1 cellular context compared by ENCODE assay signal in genomic region chr10:95295031-95295755, GRCh38.
TF ChIP-seq lines count a peak whose summit lies in the region.

No MANE protein-coding gene starts in this region.

TF ChIP-seq in K562, 482 proteins besides CTCF, POLR2A, EP300 and RAD21 (continued from another document and continues in another):
- TF ChIP-seq MNT (conservative IDR thresholded peaks at IDR 0.05) = no peak
- TF ChIP-seq EHMT2 (IDR thresholded peaks at IDR 0.05) = no peak
- TF ChIP-seq CHD4 (IDR thresholded peaks at IDR 0.05; ENCODE audit: insufficient read depth, insufficient replicate concordance, low read depth, low read length, poor library complexity, severe bottlenecking) = no peak
- no peak for TF ChIP-seq ZNF551 (CRISPR knock-in tag; IDR thresholded peaks at IDR 0.05)
- TF ChIP-seq BRF2 (IDR thresholded peaks at IDR 0.05; ENCODE audit: borderline replicate concordance, insufficient read depth, insufficient read length) = no peak
- peak; percentile 39; the same call in 1 of the 2 replicates for TF ChIP-seq ZBTB7A (IDR thresholded peaks at IDR 0.05; ENCODE audit: borderline replicate concordance, control insufficient read depth, low read depth, low read length)
- no peak for TF ChIP-seq ZNF778 (CRISPR knock-in tag; IDR thresholded peaks at IDR 0.05)
- no peak for TF ChIP-seq ZNF699 (CRISPR knock-in tag; IDR thresholded peaks at IDR 0.05; ENCODE audit: insufficient replicate concordance)
- no peak for TF ChIP-seq HNRNPUL1 (IDR thresholded peaks at IDR 0.05; ENCODE audit: low read length)
- no peak for TF ChIP-seq YBX1 (IDR thresholded peaks at IDR 0.05)
- TF ChIP-seq CBFA2T3 (IDR thresholded peaks at IDR 0.05) = no peak
- no peak for TF ChIP-seq VEZF1 (CRISPR knock-in tag; IDR thresholded peaks at IDR 0.05)
- TF ChIP-seq E2F1 (CRISPR knock-in tag; IDR thresholded peaks at IDR 0.05) = no peak
- TF ChIP-seq ARID1B (IDR thresholded peaks at IDR 0.05) = no peak; the same call in 1 of the 2 replicates
- TF ChIP-seq MBD2 (IDR thresholded peaks at IDR 0.05; ENCODE audit: borderline replicate concordance, low read depth) = no peak
- no peak for TF ChIP-seq MCM7 (IDR thresholded peaks at IDR 0.05)
- TF ChIP-seq YY1 (IDR thresholded peaks at IDR 0.05; ENCODE audit: borderline replicate concordance in 1 of 3, control insufficient read depth in 1 of 3, extremely low read depth in 1 of 3, insufficient read depth in 3 of 3, insufficient read length in 1 of 3, insufficient replicate concordance in 2 of 3, low read depth in 1 of 3, low read length in 2 of 3) = no peak
- no peak for TF ChIP-seq CHD2 (IDR thresholded peaks at IDR 0.05; ENCODE audit: low read depth, low read length)
- TF ChIP-seq CREBBP (IDR thresholded peaks at IDR 0.05; ENCODE audit: low read depth, low read length) = no peak
- 0 out of 2 replicates have a peak, but pooled peaks have one; percentile 55 for TF ChIP-seq ETV1 (tag; conservative IDR thresholded peaks at IDR 0.05; ENCODE audit: low read depth)
- no peak for TF ChIP-seq EZH2 (IDR thresholded peaks at IDR 0.05; ENCODE audit: borderline replicate concordance, low read depth, low read length)
- no peak for TF ChIP-seq GTF2B (IDR thresholded peaks at IDR 0.05; ENCODE audit: extremely low read depth, insufficient read length)
- no peak for TF ChIP-seq NR3C1 (CRISPR knock-in tag; IDR thresholded peaks at IDR 0.05)
- peak in 1 of 2 experiments; percentile 75; a peak in 2 of 4 replicates for TF ChIP-seq ZNF639 (CRISPR knock-in tag; conservative IDR thresholded peaks at IDR 0.05 in 1 of 2, IDR thresholded peaks at IDR 0.05 in 1 of 2)
- no peak for TF ChIP-seq REST (CRISPR knock-in tag; IDR thresholded peaks at IDR 0.05; ENCODE audit: low read depth)
- TF ChIP-seq RBM39 (optimal IDR thresholded peaks at IDR 0.05; ENCODE audit: low read depth, low read length) = no peak
- TF ChIP-seq ZNF644 (tag; IDR thresholded peaks at IDR 0.05; ENCODE audit: low read depth) = no peak
- no peak for TF ChIP-seq U2AF1 (optimal IDR thresholded peaks at IDR 0.05; ENCODE audit: low read depth, low read length)
- TF ChIP-seq DEAF1 (CRISPR knock-in tag; IDR thresholded peaks at IDR 0.05) = no peak
- peak; percentile 68 for TF ChIP-seq GABPA (tag; conservative IDR thresholded peaks at IDR 0.05; ENCODE audit: low read depth)
- TF ChIP-seq TFAP4 (CRISPR knock-in tag; IDR thresholded peaks at IDR 0.05; ENCODE audit: borderline replicate concordance) = peak; percentile 42; the same call in 1 of the 2 replicates
- no peak for TF ChIP-seq ZNF3 (CRISPR knock-in tag; IDR thresholded peaks at IDR 0.05)
- TF ChIP-seq DIDO1 (tag; IDR thresholded peaks at IDR 0.05; ENCODE audit: low read depth) = no peak
- TF ChIP-seq CBX5 (IDR thresholded peaks at IDR 0.05; ENCODE audit: borderline replicate concordance, low read depth) = no peak
- TF ChIP-seq ZNF695 (CRISPR knock-in tag; IDR thresholded peaks at IDR 0.05) = no peak
- peak; percentile 85 for TF ChIP-seq ZBTB17 (CRISPR knock-in tag; IDR thresholded peaks at IDR 0.05)
- no peak for TF ChIP-seq JUND (IDR thresholded peaks at IDR 0.05; ENCODE audit: borderline replicate concordance, low read depth, low read length)
- TF ChIP-seq JUND (tag; IDR thresholded peaks at IDR 0.05; ENCODE audit: borderline replicate concordance, low read depth, low read length) = no peak
- TF ChIP-seq FOXO4 (CRISPR knock-in tag; IDR thresholded peaks at IDR 0.05) = no peak
- TF ChIP-seq L3MBTL2 (IDR thresholded peaks at IDR 0.05) = peak; percentile 75
- no peak for TF ChIP-seq RAD51 (IDR thresholded peaks at IDR 0.05; ENCODE audit: borderline replicate concordance, low read depth)
- TF ChIP-seq CREB5 (CRISPR knock-in tag; IDR thresholded peaks at IDR 0.05) = no peak
- TF ChIP-seq CHCHD3 (CRISPR knock-in tag; IDR thresholded peaks at IDR 0.05) = no peak
- no peak for TF ChIP-seq HNRNPK (IDR thresholded peaks at IDR 0.05; ENCODE audit: low read depth, low read length, poor library complexity, severe bottlenecking)
- no peak for TF ChIP-seq ID3 (CRISPR knock-in tag; IDR thresholded peaks at IDR 0.05)
- TF ChIP-seq ID3 (tag; IDR thresholded peaks at IDR 0.05) = peak; percentile 64; the same call in 1 of the 2 replicates
- no peak for TF ChIP-seq KAT8 (IDR thresholded peaks at IDR 0.05; ENCODE audit: low read depth)
